In the genomic region with DNA sequence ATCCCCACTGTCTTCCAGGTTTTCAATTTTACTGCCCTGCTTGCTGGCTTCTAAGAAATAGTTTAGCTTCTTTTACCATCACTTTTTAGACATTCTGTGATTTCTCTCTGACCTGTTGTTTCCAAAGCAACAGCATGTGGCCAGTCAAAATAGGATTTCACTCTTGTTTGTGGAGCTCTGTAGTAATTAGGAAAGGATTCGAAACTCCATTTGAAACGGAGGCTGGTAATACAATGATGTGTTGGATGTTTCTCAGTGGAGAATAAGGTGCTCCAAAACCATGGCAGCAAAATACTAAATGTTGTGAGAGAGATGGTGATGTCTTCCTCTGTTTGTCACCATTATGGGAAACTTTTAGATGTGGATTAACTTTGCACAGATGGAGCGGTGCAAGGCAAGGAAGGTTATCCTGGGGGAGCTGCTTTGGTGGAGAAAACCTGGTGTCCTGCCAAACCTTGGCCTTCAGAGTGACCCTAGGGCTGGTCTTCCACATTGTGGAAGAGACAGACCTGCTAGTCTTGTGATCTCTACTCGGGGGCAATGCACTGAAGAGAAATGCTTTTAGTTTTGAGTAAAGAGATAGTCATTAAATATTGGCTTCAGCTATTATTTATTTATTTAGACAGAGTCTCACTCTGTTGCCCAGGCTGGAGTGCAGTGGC, we compare ENCODE assay signal across 19 cellular contexts.
A peak's percentile ranks its signal among the peaks of the same experiment; 100 is the strongest.
DNase-seq lines count a peak whose midpoint lies in the region; ATAC-seq and TF ChIP-seq lines count a peak whose summit lies in the region.
"Had no signal": no experiment of that assay in that cellular context is flagged by ENCODE, and none has a peak within 500 bp of the region (broad histone marks: within the 10 kb centered on the region; RNA-seq: fewer than 3 reads in every experiment).

No MANE protein-coding gene starts in this region.

- peaks cover 32% of the 10 kb centered on the region for H3K36me3 Mint-ChIP-seq in activated T-cell treated with anti-CD3 and anti-CD28 coated beads, Interleukin-2, amount 50 U/mL, for 24 hours (ENCODE audit: low read depth)
- H3K36me3 Mint-ChIP-seq in activated T-helper 1 cell treated with anti-CD3 and anti-CD28 coated beads, Interleukin-12 subunit alpha, Interleukin-12 subunit beta, Interleukin-2, Interleukin-4 antibody, amounts not matched to agents 30 ng/mL and 10 ng/mL and 1 ng/mL, durations not matched to agents 14 hours and 24 hours and 36 hours (ENCODE audit: low read depth): peaks cover 20% of the 10 kb centered on the region

- H3K27me3 ChIP-seq in fibroblast of lung (ENCODE audit: control insufficient read depth, insufficient read depth, low read length): no peaks in the 10 kb centered on the region
- no peaks in the 10 kb centered on the region for H3K27me3 ChIP-seq in ovary
- no peaks in the 10 kb centered on the region for H3K27me3 ChIP-seq in gastroesophageal sphincter
- H3K27me3 ChIP-seq in uterus: no peaks in the 10 kb centered on the region
- H3K27me3 ChIP-seq: BLaER1 treated with 17β-estradiol and CSF1 and Interleukin-3, amounts not matched to agents 10 nM and 100 nM had no signal

- no peak overlapping the region for H3K4me2 ChIP-seq in fibroblast of lung (ENCODE audit: extremely low read depth, insufficient read depth, low read length)
- H3K4me2 ChIP-seq: A549; BLaER1 treated with 17β-estradiol and CSF1 and Interleukin-3, amounts not matched to agents 10 nM and 100 nM; KMS-11 had no signal

- no peaks in the 10 kb centered on the region for H3K9me3 ChIP-seq in fibroblast of lung (ENCODE audit: control insufficient read depth, insufficient read depth, low read depth, low read length)
- H3K9me3 ChIP-seq in ovary: no peaks in the 10 kb centered on the region
- no peaks in the 10 kb centered on the region for H3K9me3 ChIP-seq in gastroesophageal sphincter
- no peaks in the 10 kb centered on the region for H3K9me3 ChIP-seq in uterus
- H3K9me3 ChIP-seq: A549; BLaER1 treated with 17β-estradiol and CSF1 and Interleukin-3, amounts not matched to agents 10 nM and 100 nM had no signal

- H3K36me3 ChIP-seq in fibroblast of lung (ENCODE audit: control insufficient read depth, insufficient read depth, low read length) (no peaks in the 10 kb centered on the region), ovary (no peaks in the 10 kb centered on the region), gastroesophageal sphincter (no peaks in the 10 kb centered on the region), uterus (no peaks in the 10 kb centered on the region)

- H3K27ac ChIP-seq in fibroblast of lung (ENCODE audit: insufficient read depth, low read length) (peak overlapping the region; percentile 0), ovary (peak overlapping the region in 1 of 2 donors; percentile 35), gastroesophageal sphincter (no peak overlapping the region), uterus (no peak overlapping the region)
- H3K27ac ChIP-seq: A549; BLaER1 treated with 17β-estradiol and CSF1 and Interleukin-3, amounts not matched to agents 10 nM and 100 nM; KMS-11 had no signal

- H3K9ac ChIP-seq in fibroblast of lung (ENCODE audit: insufficient read depth, low read length): no peak overlapping the region
- H3K9ac ChIP-seq: BLaER1 treated with 17β-estradiol and CSF1 and Interleukin-3, amounts not matched to agents 10 nM and 100 nM; KMS-11 had no signal

- H3K27ac Mint-ChIP-seq in activated T-cell treated with anti-CD3 and anti-CD28 coated beads, Interleukin-2, amount 50 U/mL, for 24 hours: peak overlapping the region; percentile 85
- H3K27ac Mint-ChIP-seq in activated T-helper 1 cell treated with anti-CD3 and anti-CD28 coated beads, Interleukin-12 subunit alpha, Interleukin-12 subunit beta, Interleukin-2, Interleukin-4 antibody, amounts not matched to agents 30 ng/mL and 10 ng/mL and 1 ng/mL, durations not matched to agents 14 hours and 24 hours and 36 hours: peak overlapping the region; percentile 35

- H2AFZ ChIP-seq in fibroblast of lung (ENCODE audit: low read length): no peak overlapping the region
- H2AFZ ChIP-seq: GM23248 had no signal

- intact Hi-C loops in activated T-helper 1 cell treated with anti-CD3 and anti-CD28 coated beads, Interleukin-12 subunit alpha, Interleukin-12 subunit beta, Interleukin-2, Interleukin-4 antibody, amounts not matched to agents 30 ng/mL and 10 ng/mL and 1 ng/mL, durations not matched to agents 14 hours and 24 hours and 36 hours (cut with micrococcal nuclease): loop anchor here (2.0 kb wide), 1 partner anchor 17 kb away; no protein-coding TSS in a partner anchor
- intact Hi-C loops in ovary (cut with DNase I) (no loop called here), left ventricle myocardium superior (cut with micrococcal nuclease) (no loop called here), uterus (cut with DNase I; ENCODE audit: low total_unique reads) (no loop called here)

- no peak overlapping the region for H3K4me3 Mint-ChIP-seq in activated T-cell treated with anti-CD3 and anti-CD28 coated beads, Interleukin-2, amount 50 U/mL, for 24 hours
- H3K4me3 Mint-ChIP-seq in activated T-helper 1 cell treated with anti-CD3 and anti-CD28 coated beads, Interleukin-12 subunit alpha, Interleukin-12 subunit beta, Interleukin-2, Interleukin-4 antibody, amounts not matched to agents 30 ng/mL and 10 ng/mL and 1 ng/mL, durations not matched to agents 14 hours and 24 hours and 36 hours: no peak overlapping the region

- ATAC-seq in left ventricle myocardium superior (no peak), gastroesophageal sphincter (no peak)
- ATAC-seq: HCT116, HepG2 had no signal

- no peaks in the 10 kb centered on the region for H3K9me3 Mint-ChIP-seq in activated T-cell treated with anti-CD3 and anti-CD28 coated beads, Interleukin-2, amount 50 U/mL, for 24 hours
- H3K9me3 Mint-ChIP-seq in activated T-helper 1 cell treated with anti-CD3 and anti-CD28 coated beads, Interleukin-12 subunit alpha, Interleukin-12 subunit beta, Interleukin-2, Interleukin-4 antibody, amounts not matched to agents 30 ng/mL and 10 ng/mL and 1 ng/mL, durations not matched to agents 14 hours and 24 hours and 36 hours: no peaks in the 10 kb centered on the region

- no peaks in the 10 kb centered on the region for H4K20me1 ChIP-seq in fibroblast of lung (ENCODE audit: control insufficient read depth, extremely low read depth, insufficient read depth, low read length)

- 41 to 46% (median 45%) methylated on average over 4 of the region's 4 CpGs for WGBS in ovary, 3 donors
- WGBS in gastroesophageal sphincter (ENCODE audit: low coverage in 1 of 2), 2 donors: 72 to 76% methylated on average over 4 of the region's 4 CpGs

- DNase-seq in activated T-cell treated with anti-CD3 and anti-CD28 coated beads, Interleukin-2, amount 50 U/mL, for 24 hours: no peak
- DNase-seq in activated T-cell treated with anti-CD3 and anti-CD28 coated beads, Interleukin-2, amount 50 U/mL, for 1 hour: no peak
- DNase-seq in activated T-helper 1 cell treated with anti-CD3 and anti-CD28 coated beads, Interleukin-12 subunit alpha, Interleukin-12 subunit beta, Interleukin-2, Interleukin-4 antibody, amounts not matched to agents 30 ng/mL and 10 ng/mL and 1 ng/mL, durations not matched to agents 14 hours and 24 hours and 36 hours (ENCODE audit: low spot score): no peak
- DNase-seq in fibroblast of lung (ENCODE audit: low read depth in 2 of 2) (no peak), ovary (peak; percentile 43 to 78 (median 66)), left ventricle myocardium superior (no peak), uterus (no peak)
- DNase-seq: DMS 273 treated with DMSO at 0.1 percent for 48 hours, GDM1, GM23248, NCI-H1436, NCI-H2029, NCI-H510A treated with DMSO at 0.1 percent for 48 hours had no signal

- H3K4me3 ChIP-seq in fibroblast of lung (replicated peaks in 1 of 4; ENCODE audit: control extremely low read depth in 1 of 4, insufficient read depth in 1 of 4, low read depth in 3 of 4, low read length in 4 of 4) (no peak overlapping the region), ovary (no peak overlapping the region), gastroesophageal sphincter (no peak overlapping the region), uterus (no peak overlapping the region)
- H3K4me3 ChIP-seq: A549; BLaER1 treated with 17β-estradiol and CSF1 and Interleukin-3, amounts not matched to agents 10 nM and 100 nM; GM23248 had no signal

- no peaks in the 10 kb centered on the region for H3K27me3 Mint-ChIP-seq in activated T-cell treated with anti-CD3 and anti-CD28 coated beads, Interleukin-2, amount 50 U/mL, for 24 hours
- no peaks in the 10 kb centered on the region for H3K27me3 Mint-ChIP-seq in activated T-helper 1 cell treated with anti-CD3 and anti-CD28 coated beads, Interleukin-12 subunit alpha, Interleukin-12 subunit beta, Interleukin-2, Interleukin-4 antibody, amounts not matched to agents 30 ng/mL and 10 ng/mL and 1 ng/mL, durations not matched to agents 14 hours and 24 hours and 36 hours (ENCODE audit: insufficient read depth)

- peaks cover 6% of the 10 kb centered on the region for H3K4me1 ChIP-seq in fibroblast of lung (ENCODE audit: control insufficient read depth, extremely low read depth, insufficient read depth, low read length)
- peaks cover 9% of the 10 kb centered on the region for H3K4me1 ChIP-seq in ovary (ENCODE audit: insufficient read depth)
- peaks cover 0 to 23% (median 0%) of the 10 kb centered on the region in 3 donors for H3K4me1 ChIP-seq in gastroesophageal sphincter
- H3K4me1 ChIP-seq in uterus: peaks cover 0 to 3% of the 10 kb centered on the region in 2 donors

- peaks cover 71% of the 10 kb centered on the region for H3K4me1 Mint-ChIP-seq in activated T-cell treated with anti-CD3 and anti-CD28 coated beads, Interleukin-2, amount 50 U/mL, for 24 hours (ENCODE audit: low read depth)
- H3K4me1 Mint-ChIP-seq in activated T-helper 1 cell treated with anti-CD3 and anti-CD28 coated beads, Interleukin-12 subunit alpha, Interleukin-12 subunit beta, Interleukin-2, Interleukin-4 antibody, amounts not matched to agents 30 ng/mL and 10 ng/mL and 1 ng/mL, durations not matched to agents 14 hours and 24 hours and 36 hours (ENCODE audit: low read depth): peaks cover 48% of the 10 kb centered on the region

- TF ChIP-seq EP300 in ovary (IDR thresholded peaks at IDR 0.05) (no peak), gastroesophageal sphincter (IDR thresholded peaks at IDR 0.05) (no peak)

- TF ChIP-seq POLR2A in ovary (IDR thresholded peaks at IDR 0.05) (no peak), gastroesophageal sphincter (IDR thresholded peaks at IDR 0.05) (peak in 1 of 2 donors; percentile 7), uterus (IDR thresholded peaks at IDR 0.05) (no peak)

- peaks cover 69% of the 10 kb centered on the region for H3K79me2 ChIP-seq in fibroblast of lung (ENCODE audit: control insufficient read depth, insufficient read depth, low read length)

- no peak for TF ChIP-seq CTCF in fibroblast of lung (conservative IDR thresholded peaks at IDR 0.05 in 1 of 2, IDR thresholded peaks at IDR 0.05 in 1 of 2; ENCODE audit: low read depth in 1 of 2, low read length in 2 of 2)
- TF ChIP-seq CTCF in ovary (IDR thresholded peaks at IDR 0.05): no peak
- TF ChIP-seq CTCF in gastroesophageal sphincter (IDR thresholded peaks at IDR 0.05): no peak
- TF ChIP-seq CTCF in uterus (IDR thresholded peaks at IDR 0.05): no peak

Comparison
In these comparisons a context has a peak if more than half of its experiments do, and no peak if none do; other contexts are left out.
1. DNase-seq: peak in ovary (5 of 5); none in activated T-cell treated with anti-CD3 and anti-CD28 coated beads, Interleukin-2, amount 50 U/mL, for 24 hours (single experiment), activated T-cell treated with anti-CD3 and anti-CD28 coated beads, Interleukin-2, amount 50 U/mL, for 1 hour (single experiment), activated T-helper 1 cell treated with anti-CD3 and anti-CD28 coated beads, Interleukin-12 subunit alpha, Interleukin-12 subunit beta, Interleukin-2, Interleukin-4 antibody, amounts not matched to agents 30 ng/mL and 10 ng/mL and 1 ng/mL, durations not matched to agents 14 hours and 24 hours and 36 hours (single experiment), fibroblast of lung (0 of 2), left ventricle myocardium superior (single experiment) and uterus (0 of 2).